Comparison of ENCODE assay signal across 17 cellular contexts in genomic region chr11:45856044-45856468, GRCh38. TPM values are rescaled to one million over a fixed set of nuclear protein-coding genes. Genes with fewer than 3 reads are reported as not detected.
DNase-seq lines count a peak whose midpoint lies in the region; ATAC-seq and TF ChIP-seq lines count a peak whose summit lies in the region.
"Had no signal": no experiment of that assay in that cellular context is flagged by ENCODE, and none has a peak within 500 bp of the region (broad histone marks: within the 10 kb centered on the region; RNA-seq: fewer than 3 reads in every experiment).

No MANE protein-coding gene starts in this region.

- H3K36me3 ChIP-seq in iPS-20b (ENCODE audit: insufficient read depth, low read depth, low read length) (peaks cover 26% of the 10 kb centered on the region), smooth muscle cell (ENCODE audit: low read depth) (no peaks in the 10 kb centered on the region), SJCRH30 (0 out of 2 replicates have a peak, but pooled peaks cover 5% of the 10 kb centered on the region)

- H2AFZ ChIP-seq in smooth muscle cell (ENCODE audit: low read depth) = no peak overlapping the region

- no peaks in the 10 kb centered on the region for H3K27me3 ChIP-seq in iPS-20b (ENCODE audit: insufficient read depth, low read length)
- no peaks in the 10 kb centered on the region for H3K27me3 ChIP-seq in smooth muscle cell (ENCODE audit: low read depth)
- H3K27me3 ChIP-seq in SJCRH30 = no peaks in the 10 kb centered on the region
- H3K27me3 ChIP-seq: BE2C had no signal

- 0 out of 2 replicates have a peak overlapping the region, but pooled peaks have one; percentile 37 for H3K9ac ChIP-seq in iPS-20b (ENCODE audit: low read depth, low read length)
- peak overlapping the region; percentile 35 for H3K9ac ChIP-seq in smooth muscle cell (ENCODE audit: low read depth)

- peaks cover 16% of the 10 kb centered on the region for H3F3A ChIP-seq in smooth muscle cell (ENCODE audit: low read depth)

- H4K20me1 ChIP-seq in smooth muscle cell (ENCODE audit: low read depth) = peaks cover 94% of the 10 kb centered on the region

- peaks cover 41% of the 10 kb centered on the region for H3K79me2 ChIP-seq in smooth muscle cell (ENCODE audit: low read depth)

- TF ChIP-seq CTCF in smooth muscle cell (IDR thresholded peaks at IDR 0.05; ENCODE audit: borderline replicate concordance, insufficient read depth, poor library complexity, severe bottlenecking) = no peak

- H3K4me2 ChIP-seq in smooth muscle cell = no peak overlapping the region

- no peak overlapping the region for H3K4me3 ChIP-seq in iPS-20b (ENCODE audit: low read length)
- H3K4me3 ChIP-seq in smooth muscle cell = no peak overlapping the region
- H3K4me3 ChIP-seq in SJCRH30 = no peak overlapping the region

- WGBS in smooth muscle cell (ENCODE audit: low lambda C conversion rate) = 81% methylated on average over 6 of the region's 6 CpGs

- H3K9me3 ChIP-seq in iPS-20b (ENCODE audit: insufficient read depth, low read depth, low read length) (no peaks in the 10 kb centered on the region), smooth muscle cell (replicated peaks; ENCODE audit: low read depth) (no peaks in the 10 kb centered on the region), SJCRH30 (replicated peaks) (no peaks in the 10 kb centered on the region)
- H3K9me3 ChIP-seq: BE2C had no signal

- ATAC-seq in GM19397 (IDR thresholded peaks at IDR 0.05; ENCODE audit: unreplicated experiment) = no peak
- ATAC-seq: activated T-cell treated with anti-CD3 and anti-CD28 coated beads, Interleukin-2, amount 50 U/mL, for 4 hours; left lobe of liver; T-helper 17 cell had no signal

- no peak overlapping the region for H3K27ac ChIP-seq in iPS-20b (ENCODE audit: low read length)
- H3K27ac ChIP-seq in smooth muscle cell (ENCODE audit: low read depth) = peak overlapping the region; percentile 91
- H3K27ac ChIP-seq in SJCRH30 = no peak overlapping the region

- DNase-seq in AG20443 (ENCODE audit: low spot score) = peak; percentile 48
- peak; percentile 61 for DNase-seq in astrocyte of the hippocampus (ENCODE audit: low read depth, low spot score)
- DNase-seq in smooth muscle cell (lab: John Stamatoyannopoulos, UW; ENCODE audit: unreplicated experiment) = no peak
- DNase-seq in NCI-H748 treated with DMSO at 0.1 percent for 48 hours (lab: John Stamatoyannopoulos, UW) = no peak
- DNase-seq in SJCRH30 = no peak
- DNase-seq in activated CD4-positive, alpha-beta T cell treated with anti-CD3 and anti-CD28 coated beads, Interleukin-2, amount 50 U/mL, for 4 hours = no peak
- DNase-seq: activated CD4-positive, alpha-beta T cell treated with anti-CD3 and anti-CD28 coated beads for 4 hours; activated T-cell treated with anti-CD3 and anti-CD28 coated beads, Interleukin-2, amount 50 U/mL, for 4 hours; BE2C; DMS79 treated with DMSO at 0.1 percent for 48 hours; NCI-H1048; NCI-H2171 treated with DMSO at 0.1 percent for 48 hours; stimulated activated CD4-positive, alpha-beta T cell treated with anti-CD3 and anti-CD28 coated beads, Interleukin-15, amount 100 ng/mL, for 24 hours; T-helper 17 cell had no signal

- H3K4me1 ChIP-seq in iPS-20b (ENCODE audit: insufficient read depth, low read length) = peaks cover 43% of the 10 kb centered on the region
- peaks cover 14% of the 10 kb centered on the region for H3K4me1 ChIP-seq in smooth muscle cell (ENCODE audit: low read depth)
- H3K4me1 ChIP-seq in SJCRH30 = no peaks in the 10 kb centered on the region

RNA-seq across cellular contexts. Expression of gene CRY2, which starts 8.8 kb away (rescaled TPM):
- total RNA-seq in smooth muscle cell = 26.1 and 27.7 TPM in 2 replicates
- polyA plus RNA-seq in smooth muscle cell = 23.3 and 30.3 TPM in 2 replicates
- 9.6 and 10.3 TPM in 2 replicates for total RNA-seq in SJCRH30 (2014; rRNA removed; shearing (Covaris generic))

RNA-seq across cellular contexts. Expression of gene MAPK8IP1, which starts 29.4 kb away (rescaled TPM):
- total RNA-seq in smooth muscle cell = 3.9 and 8.1 TPM in 2 replicates
- 4.9 and 5.2 TPM in 2 replicates for polyA plus RNA-seq in smooth muscle cell
- 9.2 and 14.2 TPM in 2 replicates for total RNA-seq in SJCRH30 (2014; rRNA removed; shearing (Covaris generic))

RNA-seq across cellular contexts. Expression of gene FREY1, which starts 51.0 kb away (rescaled TPM):
- total RNA-seq in smooth muscle cell = 0.22 and 3.6 TPM in 2 replicates
- polyA plus RNA-seq in smooth muscle cell = 0.57 TPM in 1 of 2 replicates, not detected in the other
- 1.8 and 2.1 TPM in 2 replicates for total RNA-seq in SJCRH30 (2014; rRNA removed; shearing (Covaris generic))

RNA-seq across cellular contexts. Expression of gene SLC35C1, which starts 51.1 kb away (rescaled TPM):
- 5.6 and 8.9 TPM in 2 replicates for total RNA-seq in smooth muscle cell
- 25.7 and 32.7 TPM in 2 replicates for polyA plus RNA-seq in smooth muscle cell
- 2.5 and 3.3 TPM in 2 replicates for total RNA-seq in SJCRH30 (2014; rRNA removed; shearing (Covaris generic))

Comparison
In these comparisons a context has a peak if more than half of its experiments do, and no peak if none do; other contexts are left out.
1. DNase-seq: peak in AG20443 (single experiment) and astrocyte of the hippocampus (single experiment); none in smooth muscle cell (single experiment), NCI-H748 treated with DMSO at 0.1 percent for 48 hours (single experiment), SJCRH30 (0 of 2) and activated CD4-positive, alpha-beta T cell treated with anti-CD3 and anti-CD28 coated beads, Interleukin-2, amount 50 U/mL, for 4 hours (0 of 2).